Comparison of ENCODE assay signal across 10 cellular contexts in genomic region chr20:41178495-41178894, GRCh38. TPM values are rescaled to one million over a fixed set of nuclear protein-coding genes. Genes with fewer than 3 reads are reported as not detected.
DNase-seq lines count a peak whose midpoint lies in the region; TF ChIP-seq lines count a peak whose summit lies in the region.
"Had no signal": no experiment of that assay in that cellular context is flagged by ENCODE, and none has a peak within 500 bp of the region (broad histone marks: within the 10 kb centered on the region; RNA-seq: fewer than 3 reads in every experiment).

No MANE protein-coding gene starts in this region.

- no peaks in the 10 kb centered on the region for H3K9me3 Mint-ChIP-seq in activated naive CD4-positive, alpha-beta T cell treated with anti-CD3 and anti-CD28 coated beads for 36 hours

- peaks cover 7% of the 10 kb centered on the region for H3K36me3 Mint-ChIP-seq in activated naive CD4-positive, alpha-beta T cell treated with anti-CD3 and anti-CD28 coated beads for 36 hours (ENCODE audit: low read depth)

- H3K4me3 ChIP-seq in ascending aorta: no peak overlapping the region
- no peak overlapping the region for H3K4me3 ChIP-seq in testis
- H3K4me3 ChIP-seq in effector memory CD4-positive, alpha-beta T cell (ENCODE audit: insufficient read depth, low read depth, low read length, poor library complexity, severe bottlenecking): no peak overlapping the region

- H3K9me3 ChIP-seq in ascending aorta: no peaks in the 10 kb centered on the region
- no peaks in the 10 kb centered on the region for H3K9me3 ChIP-seq in testis
- H3K9me3 ChIP-seq in effector memory CD4-positive, alpha-beta T cell (ENCODE audit: control insufficient read depth, low read length): no peaks in the 10 kb centered on the region

- CTCF ChIA-PET in activated naive CD4-positive, alpha-beta T cell treated with anti-CD3 and anti-CD28 coated beads for 36 hours (lab: Charles Lee): interaction anchor here (0.9 kb wide), 1 partner anchor 9 kb away, joined by 3 read pairs; no protein-coding TSS in a partner anchor

- peak overlapping the region; percentile 53 for H3K27ac Mint-ChIP-seq in activated naive CD4-positive, alpha-beta T cell treated with anti-CD3 and anti-CD28 coated beads for 36 hours

- peaks cover 2% of the 10 kb centered on the region for H3K4me1 Mint-ChIP-seq in activated naive CD4-positive, alpha-beta T cell treated with anti-CD3 and anti-CD28 coated beads for 36 hours (ENCODE audit: low read depth)

- no peak for TF ChIP-seq CTCF in ascending aorta (IDR thresholded peaks at IDR 0.05)
- no peak for TF ChIP-seq CTCF in testis (IDR thresholded peaks at IDR 0.05)

- H3K27me3 ChIP-seq in ascending aorta: no peaks in the 10 kb centered on the region
- no peaks in the 10 kb centered on the region for H3K27me3 ChIP-seq in testis
- no peaks in the 10 kb centered on the region for H3K27me3 ChIP-seq in effector memory CD4-positive, alpha-beta T cell (replicated peaks; ENCODE audit: control insufficient read depth, insufficient read depth, low read length, poor library complexity, severe bottlenecking)

- H3K27ac ChIP-seq in ascending aorta (peak overlapping the region; percentile 82 to 83), testis (peak overlapping the region in 1 of 2 donors; percentile 66)
- no peak overlapping the region for H3K27ac ChIP-seq in effector memory CD4-positive, alpha-beta T cell (ENCODE audit: insufficient read depth, low read length, poor library complexity, severe bottlenecking)

- H3K36me3 ChIP-seq in ascending aorta: peaks cover 15 to 16% of the 10 kb centered on the region in 2 donors
- no peaks in the 10 kb centered on the region for H3K36me3 ChIP-seq in testis (ENCODE audit: low read depth, missing control alignments)
- peaks cover 28% of the 10 kb centered on the region for H3K36me3 ChIP-seq in effector memory CD4-positive, alpha-beta T cell (ENCODE audit: control insufficient read depth, insufficient read depth, low read length)

- intact Hi-C loops in activated naive CD4-positive, alpha-beta T cell treated with anti-CD3 and anti-CD28 coated beads for 36 hours (cut with micrococcal nuclease): no loop called here
- intact Hi-C loops in ascending aorta (cut with DNase I): no loop called here
- intact Hi-C loops in testis (cut with DNase I; ENCODE audit: low total_unique reads): loop anchor here (10.0 kb wide), 2 partner anchors 56 to 156 kb away; no protein-coding TSS in a partner anchor

- H3K4me3 Mint-ChIP-seq in activated naive CD4-positive, alpha-beta T cell treated with anti-CD3 and anti-CD28 coated beads for 36 hours: no peak overlapping the region

- H3K4me1 ChIP-seq in ascending aorta: peaks cover 18 to 56% of the 10 kb centered on the region in 2 donors
- H3K4me1 ChIP-seq in testis: peaks cover 27% of the 10 kb centered on the region
- no peaks in the 10 kb centered on the region for H3K4me1 ChIP-seq in effector memory CD4-positive, alpha-beta T cell (ENCODE audit: control insufficient read depth, insufficient read depth, low read length, poor library complexity, severe bottlenecking)

- no peak for TF ChIP-seq POLR2A in testis (IDR thresholded peaks at IDR 0.05)

- no peaks in the 10 kb centered on the region for H3K27me3 Mint-ChIP-seq in activated naive CD4-positive, alpha-beta T cell treated with anti-CD3 and anti-CD28 coated beads for 36 hours (ENCODE audit: low read depth)

- WGBS in testis, 2 donors: 81 to 84% methylated on average over 6 of the region's 6 CpGs

- DNase-seq in activated naive CD4-positive, alpha-beta T cell treated with anti-CD3 and anti-CD28 coated beads for 36 hours: no peak
- DNase-seq in activated naive CD4-positive, alpha-beta T cell treated with anti-CD3 and anti-CD28 coated beads, Interleukin-2, amount 50 U/mL, for 16 hours: no peak
- DNase-seq in ascending aorta (ENCODE audit: low spot score in 2 of 2) (no peak), mesenteric fat pad (ENCODE audit: low spot score) (peak; percentile 9), testis (peak; percentile 12), Kasumi-1 (lab: John Stamatoyannopoulos, UW) (no peak)
- DNase-seq in stimulated activated CD4-positive, alpha-beta T cell treated with anti-CD3 and anti-CD28 coated beads, Interleukin-4, amount 100 ng/mL, for 4 hours: no peak
- DNase-seq in effector memory CD4-positive, alpha-beta T cell: no peak
- DNase-seq: EL; stimulated activated naive CD4-positive, alpha-beta T cell had no signal

RNA-seq across cellular contexts. Expression of gene PLCG1, which starts 41.2 kb away (rescaled TPM):
- total RNA-seq in activated naive CD4-positive, alpha-beta T cell treated with anti-CD3 and anti-CD28 coated beads for 36 hours: 100 to 1,000 TPM; 117 to 136 TPM
- total RNA-seq in ascending aorta (168 TPM), mesenteric fat pad (76.1 TPM), testis (100 to 1,000 TPM; 184 to 186 TPM)
- polyA plus RNA-seq in testis (ENCODE audit: insufficient read depth, low read depth, low replicate concordance): 118 TPM

Comparison
In these comparisons a context has a peak if more than half of its experiments do, and no peak if none do; other contexts are left out.
1. DNase-seq: peak in mesenteric fat pad (single experiment) and testis (single experiment); none in activated naive CD4-positive, alpha-beta T cell treated with anti-CD3 and anti-CD28 coated beads for 36 hours (single experiment), activated naive CD4-positive, alpha-beta T cell treated with anti-CD3 and anti-CD28 coated beads, Interleukin-2, amount 50 U/mL, for 16 hours (single experiment), ascending aorta (0 of 2), stimulated activated CD4-positive, alpha-beta T cell treated with anti-CD3 and anti-CD28 coated beads, Interleukin-4, amount 100 ng/mL, for 4 hours (0 of 2), effector memory CD4-positive, alpha-beta T cell (0 of 3) and Kasumi-1 (0 of 2).